In the genomic region with DNA sequence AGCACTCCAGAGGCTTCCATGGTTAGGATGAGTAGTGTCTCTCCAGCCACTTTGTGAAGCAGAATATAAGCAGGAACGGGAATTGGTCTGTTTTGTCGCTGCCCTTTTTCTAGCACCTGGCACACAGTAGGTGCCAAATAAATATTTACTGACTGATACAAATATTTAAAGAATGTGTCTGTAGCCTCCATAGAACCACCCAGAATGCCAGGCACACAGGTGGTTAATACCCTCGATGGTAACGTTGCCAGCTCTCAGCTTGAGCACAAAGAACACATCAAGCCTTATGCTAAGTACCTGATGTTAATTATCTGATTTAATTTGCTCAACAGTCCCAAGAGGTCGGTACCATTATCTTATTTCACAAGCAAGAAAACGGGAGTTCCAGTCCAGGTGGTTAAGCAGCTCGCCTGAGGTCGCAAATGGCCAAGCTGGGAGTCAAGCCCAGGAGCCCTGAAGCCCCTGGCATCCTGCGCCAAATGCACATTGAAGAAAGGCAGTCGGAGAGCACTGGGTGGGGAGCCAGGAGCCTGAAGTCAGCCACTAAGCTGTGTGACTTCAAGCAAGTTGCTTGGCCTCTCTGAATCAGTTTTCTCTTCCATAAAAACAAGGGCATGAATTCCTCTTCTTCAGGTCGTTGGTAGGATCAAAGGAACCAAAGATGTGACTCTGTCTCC, we compare ENCODE assay signal across 11 cellular contexts. TPM values are rescaled to one million over a fixed set of nuclear protein-coding genes. Genes with fewer than 3 reads are reported as not detected.
DNase-seq lines count a peak whose midpoint lies in the region; ATAC-seq, FAIRE-seq and TF ChIP-seq lines count a peak whose summit lies in the region.
"Had no signal": no experiment of that assay in that cellular context is flagged by ENCODE, and none has a peak within 500 bp of the region (broad histone marks: within the 10 kb centered on the region; RNA-seq: fewer than 3 reads in every experiment).

No MANE protein-coding gene starts in this region.

- H3K4me3 ChIP-seq in GM23248 = no peak overlapping the region
- no peak overlapping the region for H3K4me3 ChIP-seq in kidney (ENCODE audit: low read length in 2 of 2)
- H3K4me3 ChIP-seq in skeletal muscle tissue (ENCODE audit: low read length in 3 of 3) = peak overlapping the region in 1 of 3 donors; percentile 14

- 78 to 79% methylated on average over 11 of the region's 11 CpGs for WGBS in GM23248 (ENCODE audit: low coverage in 1 of 2, low lambda C conversion rate in 2 of 2, missing lambda C conversion rate in 2 of 2), 2 experiments

- no peaks in the 10 kb centered on the region for H3K27me3 ChIP-seq in GM23248 (replicated peaks; ENCODE audit: insufficient read depth)
- H3K27me3 ChIP-seq in skeletal muscle tissue (ENCODE audit: control insufficient read depth in 3 of 3, insufficient read depth in 3 of 3, low read length in 3 of 3) = no peaks in the 10 kb centered on the region

- DNase-seq in GM23248 (no peak), WTC11 (ENCODE audit: low spot score) (no peak), kidney (peak; percentile 66), OCI-M1 (lab: John Stamatoyannopoulos, UW) (no peak), immature natural killer cell (no peak)
- no peak for DNase-seq in activated CD8-positive, alpha-beta memory T cell treated with anti-CD3 and anti-CD28 coated beads, Interleukin-2, amount 50 U/mL, for 4 hours
- DNase-seq: cerebellar nuclear complex had no signal

- intact Hi-C loops in kidney (cut with DNase I) = no loop called here

- H3K36me3 ChIP-seq in GM23248 (ENCODE audit: low read depth) (peaks cover 5% of the 10 kb centered on the region), kidney (ENCODE audit: control insufficient read depth in 1 of 2, insufficient read depth in 2 of 2, low read length in 2 of 2) (no peaks in the 10 kb centered on the region), skeletal muscle tissue (ENCODE audit: control insufficient read depth in 3 of 3, insufficient read depth in 3 of 3, low read length in 3 of 3) (no peaks in the 10 kb centered on the region)

- H3K4me2 ChIP-seq in GM23248 (ENCODE audit: unreplicated experiment) = peak overlapping the region; percentile 33

- peak overlapping the region; percentile 94 for H3K27ac Mint-ChIP-seq in WTC11
- H3K27ac Mint-ChIP-seq in immature natural killer cell = no peak overlapping the region

- no peaks in the 10 kb centered on the region for H4K20me1 ChIP-seq in GM23248 (ENCODE audit: insufficient read depth)

- in situ Hi-C loops in GM23248 (cut with MboI) = no loop called here

- no peak for FAIRE-seq in kidney (lab: Jason Lieb, UNC)

- H3K36me3 Mint-ChIP-seq in WTC11 (no peaks in the 10 kb centered on the region), immature natural killer cell (no peaks in the 10 kb centered on the region)

- ATAC-seq in WTC11 (no peak), HG03520 (IDR thresholded peaks at IDR 0.05; ENCODE audit: unreplicated experiment) (no peak)
- ATAC-seq: HCT116, SK-N-SH treated with all-trans-retinoic acid at 6 μM for 48 hours had no signal

- H3F3A ChIP-seq in GM23248 (ENCODE audit: insufficient read depth) = peaks cover 69% of the 10 kb centered on the region

- H3K4me1 ChIP-seq in GM23248 (ENCODE audit: insufficient read depth) (peaks cover 79% of the 10 kb centered on the region), kidney (ENCODE audit: control insufficient read depth in 1 of 2, insufficient read depth in 1 of 2, low read depth in 1 of 2, low read length in 2 of 2) (peaks cover 42 to 62% of the 10 kb centered on the region in 2 donors), skeletal muscle tissue (ENCODE audit: control insufficient read depth in 3 of 3, insufficient read depth in 3 of 3, low read length in 3 of 3) (peaks cover 89 to 91% (median 91%) of the 10 kb centered on the region in 3 donors)

- H3K9me3 ChIP-seq in GM23248 (ENCODE audit: low read depth) (no peaks in the 10 kb centered on the region), kidney (ENCODE audit: control insufficient read depth in 1 of 2, low read length in 2 of 2) (no peaks in the 10 kb centered on the region), skeletal muscle tissue (ENCODE audit: control insufficient read depth in 3 of 3, low read length in 3 of 3) (no peaks in the 10 kb centered on the region)

- no peak overlapping the region for H2AFZ ChIP-seq in GM23248

- no peaks in the 10 kb centered on the region for H3K27me3 Mint-ChIP-seq in WTC11 (ENCODE audit: low read depth)
- H3K27me3 Mint-ChIP-seq in immature natural killer cell (ENCODE audit: low read depth in 3 of 3) = peaks cover 0 to 1% (median 0%) of the 10 kb centered on the region in 3 donors

- H3K9ac ChIP-seq in GM23248 (peak overlapping the region; percentile 79), kidney (ENCODE audit: low read length in 2 of 2) (no peak overlapping the region), skeletal muscle tissue (ENCODE audit: low read depth in 1 of 3, low read length in 3 of 3) (peak overlapping the region in 2 of 3 donors; percentile 51 to 71)

- H3K4me3 Mint-ChIP-seq in WTC11 (no peak overlapping the region), immature natural killer cell (no peak overlapping the region)

- H3K9me2 ChIP-seq in GM23248 (ENCODE audit: insufficient read depth) = no peaks in the 10 kb centered on the region

- H3K79me2 ChIP-seq in GM23248 (ENCODE audit: insufficient read depth) = peaks cover 92% of the 10 kb centered on the region

- CTCF ChIA-PET in WTC11 (lab: Charles Lee) = interaction anchor here (0.6 to 1.6 kb wide), 6 partner anchors 12 to 68 kb away, joined by 3 to 8 read pairs (median 4); partner anchors contain the start of gene HSPG2

- POLR2A ChIA-PET in WTC11 (lab: Charles Lee) = no interaction called here

- H3K9me3 Mint-ChIP-seq in WTC11 = no peaks in the 10 kb centered on the region
- H3K9me3 Mint-ChIP-seq in immature natural killer cell = no peaks in the 10 kb centered on the region

- H3K27ac ChIP-seq in GM23248 (peak overlapping the region; percentile 96), kidney (ENCODE audit: low read depth in 2 of 2, low read length in 2 of 2) (peak overlapping the region; percentile 37 to 79), skeletal muscle tissue (ENCODE audit: low read depth, low read length) (peak overlapping the region; percentile 75)

- TF ChIP-seq CTCF in WTC11 (IDR thresholded peaks at IDR 0.05) = no peak
- TF ChIP-seq CTCF in kidney (IDR thresholded peaks at IDR 0.05; ENCODE audit: borderline replicate concordance, extremely low read depth, insufficient read depth) = no peak

- H3K4me1 Mint-ChIP-seq in WTC11 (peaks cover 63% of the 10 kb centered on the region), immature natural killer cell (peaks cover 9 to 10% of the 10 kb centered on the region in 2 donors)

TF ChIP-seq in WTC11, 78 proteins besides CTCF, POLR2A, EP300 and RAD21:
- TF ChIP-seq GTF2I (CRISPR knock-in tag; conservative IDR thresholded peaks at IDR 0.05) (0 out of 2 replicates have a peak, but pooled peaks have one; percentile 33), ATF2 (CRISPR knock-in tag; IDR thresholded peaks at IDR 0.05; ENCODE audit: borderline replicate concordance, low read depth) (no peak)

RNA-seq across cellular contexts. Expression of gene HSPG2, which starts 26.4 kb away (rescaled TPM):
- 407 and 458 TPM in 2 replicates for total RNA-seq in GM23248 (2014; rRNA removed; shearing (Covaris generic))
- polyA plus RNA-seq in GM23248 (2016; fragmentation: Nextera tagmentation; extraction: Ambion mirVana) (123 and 126 TPM in 2 replicates), kidney (ENCODE audit: insufficient read depth, low read depth, low replicate concordance) (60.4 TPM), immature natural killer cell (under 1 TPM in 1 of 3 donors, not detected in 2; 0.19 TPM)
- total RNA-seq in WTC11 (2021) (120 to 127 TPM (median 120 TPM) in 3 replicates), kidney (510 TPM), skeletal muscle tissue (152 TPM)

Comparison
In these comparisons a context has a peak if more than half of its experiments do, and no peak if none do; other contexts are left out.
1. H3K9ac ChIP-seq: peak in GM23248 (single experiment) and skeletal muscle tissue (2 of 3); none in kidney (0 of 2).
2. Peak in every context shown above with its lines, with median percentiles within 50 percentile points of each other: H3K27ac ChIP-seq.